ENCODE assay signal across 17 cellular contexts in genomic region chr7:1425292-1426136, GRCh38. TPM values are rescaled to one million over a fixed set of nuclear protein-coding genes. Genes with fewer than 3 reads are reported as not detected.
A peak's percentile ranks its signal among the peaks of the same experiment; 100 is the strongest.
DNase-seq lines count a peak whose midpoint lies in the region; ATAC-seq and TF ChIP-seq lines count a peak whose summit lies in the region.
"Had no signal": no experiment of that assay in that cellular context is flagged by ENCODE, and none has a peak within 500 bp of the region (broad histone marks: within the 10 kb centered on the region; RNA-seq: fewer than 3 reads in every experiment).

No MANE protein-coding gene starts in this region.

- no peak overlapping the region for H3K27ac Mint-ChIP-seq in CD8-positive, alpha-beta T cell
- no peak overlapping the region for H3K27ac Mint-ChIP-seq in mesothelial cell of epicardium
- H3K27ac Mint-ChIP-seq in nephron progenitor cell = no peak overlapping the region
- H3K27ac Mint-ChIP-seq: activated T-cell treated with anti-CD3 and anti-CD28 coated beads, Interleukin-2, amount 50 U/mL, for 24 hours; HFFc6 had no signal

- no peaks in the 10 kb centered on the region for H3K36me3 Mint-ChIP-seq in CD8-positive, alpha-beta T cell
- H3K36me3 Mint-ChIP-seq in mesothelial cell of epicardium (no peaks in the 10 kb centered on the region), nephron progenitor cell (ENCODE audit: low read depth) (no peaks in the 10 kb centered on the region)

- POLR2A ChIA-PET in CD8-positive, alpha-beta T cell (lab: Charles Lee) = interaction anchor here (0.6 kb wide), 1 partner anchor 13 kb away, joined by 3 read pairs; no protein-coding TSS in a partner anchor
- POLR2A ChIA-PET in Panc1 (lab: Charles Lee) = interaction anchor here (0.6 kb wide), 1 partner anchor 219 kb away, joined by 3 read pairs; no protein-coding TSS in a partner anchor

- H3K36me3 ChIP-seq in CD8-positive, alpha-beta T cell (ENCODE audit: insufficient read depth, low read length) = no peaks in the 10 kb centered on the region
- H3K36me3 ChIP-seq in Panc1 (ENCODE audit: control insufficient read depth, insufficient read depth, low read length) = no peaks in the 10 kb centered on the region
- H3K36me3 ChIP-seq: right lobe of liver, SJCRH30 had no signal

- ATAC-seq in CD8-positive, alpha-beta T cell = peak; percentile 51
- peak; percentile 73 for ATAC-seq in Panc1
- no peak for ATAC-seq in GM21737 (IDR thresholded peaks at IDR 0.05; ENCODE audit: unreplicated experiment)
- ATAC-seq in GM21423 (IDR thresholded peaks at IDR 0.05; ENCODE audit: unreplicated experiment) = no peak
- ATAC-seq: activated CD4-positive, CD25-positive, alpha-beta regulatory T cell treated with anti-CD3 and anti-CD28 coated beads, Interleukin-2, amount 50 U/mL, for 24 hours had no signal

- no peaks in the 10 kb centered on the region for H3K4me1 Mint-ChIP-seq in CD8-positive, alpha-beta T cell (ENCODE audit: low read depth)
- H3K4me1 Mint-ChIP-seq in mesothelial cell of epicardium = peaks cover 10% of the 10 kb centered on the region
- peaks cover 20% of the 10 kb centered on the region for H3K4me1 Mint-ChIP-seq in nephron progenitor cell

- no peak overlapping the region for H3K4me3 Mint-ChIP-seq in CD8-positive, alpha-beta T cell
- no peak overlapping the region for H3K4me3 Mint-ChIP-seq in mesothelial cell of epicardium
- no peak overlapping the region for H3K4me3 Mint-ChIP-seq in nephron progenitor cell
- H3K4me3 Mint-ChIP-seq: activated T-cell treated with anti-CD3 and anti-CD28 coated beads, Interleukin-2, amount 50 U/mL, for 24 hours; HFFc6 had no signal

- DNase-seq in CD8-positive, alpha-beta T cell = no peak
- DNase-seq in GM13977 (ENCODE audit: low spot score) = peak; percentile 66
- DNase-seq in Panc1 (ENCODE audit: low read depth, low spot score) = no peak
- peak; percentile 19 for DNase-seq in iris pigment epithelial cell (ENCODE audit: low read depth)
- no peak for DNase-seq in mesothelial cell of epicardium (ENCODE audit: low spot score in 2 of 2, unreplicated experiment in 2 of 2)
- DNase-seq in nephron progenitor cell = no peak
- DNase-seq: activated T-cell treated with anti-CD3 and anti-CD28 coated beads, Interleukin-2, amount 50 U/mL, for 24 hours; anterior cingulate cortex; HFFc6; KBM-7; kidney glomerular epithelial cell; NCI-H345; right lobe of liver; SJCRH30 had no signal

- CTCF ChIA-PET in CD8-positive, alpha-beta T cell (lab: Charles Lee) = interaction anchor here (0.8 to 1.1 kb wide), 3 partner anchors 8 to 13 kb away, joined by 3 to 4 read pairs (median 3); no protein-coding TSS in a partner anchor
- CTCF ChIA-PET in Panc1 (lab: Charles Lee) = interaction anchor here (0.7 kb wide), 1 partner anchor 138 kb away, joined by 4 read pairs; no protein-coding TSS in a partner anchor

- H3K27ac ChIP-seq in CD8-positive, alpha-beta T cell (ENCODE audit: low read depth, low read length) = no peak overlapping the region
- no peak overlapping the region for H3K27ac ChIP-seq in Panc1 (ENCODE audit: low read length)
- H3K27ac ChIP-seq: right lobe of liver, SJCRH30 had no signal

- BruUV-seq in Panc1 (replicated peaks; lab: Mats Ljungman, UMichigan) = no TSS peak

- H3K27me3 ChIP-seq in CD8-positive, alpha-beta T cell (ENCODE audit: insufficient read depth, low read length) = no peaks in the 10 kb centered on the region
- H3K27me3 ChIP-seq in Panc1 (ENCODE audit: control insufficient read depth, insufficient read depth, low read length) = no peaks in the 10 kb centered on the region
- H3K27me3 ChIP-seq: right lobe of liver, SJCRH30 had no signal

- H3K27me3 Mint-ChIP-seq in CD8-positive, alpha-beta T cell (ENCODE audit: low read depth) = peaks cover 9% of the 10 kb centered on the region
- peaks cover 33% of the 10 kb centered on the region for H3K27me3 Mint-ChIP-seq in mesothelial cell of epicardium (ENCODE audit: low read depth)
- H3K27me3 Mint-ChIP-seq in nephron progenitor cell (ENCODE audit: low read depth, poor library complexity) = peaks cover 22% of the 10 kb centered on the region

- no peaks in the 10 kb centered on the region for H3K9me3 ChIP-seq in CD8-positive, alpha-beta T cell (ENCODE audit: low read length)
- no peaks in the 10 kb centered on the region for H3K9me3 ChIP-seq in Panc1 (ENCODE audit: control insufficient read depth, insufficient read depth, low read depth, low read length)
- H3K9me3 ChIP-seq: right lobe of liver, SJCRH30 had no signal

- no peak for TF ChIP-seq CTCF in CD8-positive, alpha-beta T cell (IDR thresholded peaks at IDR 0.05)
- TF ChIP-seq CTCF in GM13977 (IDR thresholded peaks at IDR 0.05; ENCODE audit: extremely low read depth, insufficient read depth, missing control alignments) (no peak), Panc1 (IDR thresholded peaks at IDR 0.05) (no peak), mesothelial cell of epicardium (IDR thresholded peaks at IDR 0.05; ENCODE audit: unreplicated experiment) (no peak), nephron progenitor cell (IDR thresholded peaks at IDR 0.05) (no peak)

- intact Hi-C loops in CD8-positive, alpha-beta T cell (cut with DNase I, micrococcal nuclease) = no loop called here
- intact Hi-C loops in Panc1 (cut with micrococcal nuclease; ENCODE audit: unreplicated experiment) = no loop called here

- H3K9me3 Mint-ChIP-seq in CD8-positive, alpha-beta T cell = no peaks in the 10 kb centered on the region
- H3K9me3 Mint-ChIP-seq in mesothelial cell of epicardium (no peaks in the 10 kb centered on the region), nephron progenitor cell (no peaks in the 10 kb centered on the region)
- H3K9me3 Mint-ChIP-seq: activated T-cell treated with anti-CD3 and anti-CD28 coated beads, Interleukin-2, amount 50 U/mL, for 24 hours; HFFc6 had no signal

- H3K4me1 ChIP-seq in CD8-positive, alpha-beta T cell (ENCODE audit: insufficient read depth, low read length) = no peaks in the 10 kb centered on the region
- peaks cover 11% of the 10 kb centered on the region for H3K4me1 ChIP-seq in Panc1 (ENCODE audit: control insufficient read depth, insufficient read depth, low read length)
- H3K4me1 ChIP-seq: right lobe of liver had no signal

- in situ Hi-C loops in GM13977 (cut with MboI; ENCODE audit: low pct_unique_long_range_greater_than_20kb, low sequenced_read_pairs, unreplicated experiment) = no loop called here
- in situ Hi-C loops in Panc1 (cut with HindIII; ENCODE audit: low pct_unique_long_range_greater_than_20kb, low sequenced_read_pairs) = no loop called here

- no peak overlapping the region for H3K4me3 ChIP-seq in CD8-positive, alpha-beta T cell (ENCODE audit: low read depth, low read length)
- no peak overlapping the region for H3K4me3 ChIP-seq in Panc1 (ENCODE audit: low read depth in 2 of 2, low read length in 2 of 2)
- H3K4me3 ChIP-seq: right lobe of liver, SJCRH30 had no signal

RNA-seq across cellular contexts. Expression of gene MICALL2, which starts 33.8 kb away (rescaled TPM):
- 1 to 10 TPM; 1.2 to 2.1 TPM for total RNA-seq in CD8-positive, alpha-beta T cell
- total RNA-seq in Panc1 (2021; ENCODE audit: unreplicated experiment) (144 TPM), mesothelial cell of epicardium (18.5 to 21.1 TPM (median 18.9 TPM) in 3 replicates)
- polyA plus RNA-seq in Panc1 (2012; ENCODE audit: insufficient read length) = 127 TPM

Comparison
In these comparisons a context has a peak if more than half of its experiments do, and no peak if none do; other contexts are left out.
1. ATAC-seq: peak in CD8-positive, alpha-beta T cell (single experiment) and Panc1 (single experiment); none in GM21737 (single experiment) and GM21423 (single experiment).
2. DNase-seq: peak in GM13977 (single experiment) and iris pigment epithelial cell (single experiment); none in CD8-positive, alpha-beta T cell (0 of 7), Panc1 (single experiment), mesothelial cell of epicardium (0 of 2) and nephron progenitor cell (single experiment).